ENCODE assay signal across 7 cellular contexts in the genomic region with DNA sequence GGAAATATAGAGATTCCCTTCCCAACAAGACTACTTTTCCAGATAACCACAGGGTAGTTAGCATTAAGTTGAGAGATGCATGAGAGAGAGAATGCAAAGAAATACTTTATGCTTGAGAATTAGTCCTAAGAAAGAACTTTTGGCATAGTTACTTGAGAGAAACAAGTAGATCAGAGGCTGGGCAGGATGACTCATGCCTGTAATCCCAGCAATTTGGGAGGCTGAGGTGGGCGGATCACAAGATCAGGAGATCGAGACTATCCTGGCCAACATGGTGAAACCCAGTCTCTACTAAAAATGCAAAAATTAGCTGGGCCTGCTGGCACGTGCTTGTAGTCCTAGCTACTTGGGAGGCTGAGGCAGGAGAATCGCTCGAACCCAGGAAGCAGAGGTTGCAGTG.
DNase-seq lines count a peak whose midpoint lies in the region; ATAC-seq, FAIRE-seq and TF ChIP-seq lines count a peak whose summit lies in the region.
"Not testable (repeated sequence)": the region's sequence is repeated elsewhere in the genome, so short reads cannot be mapped to it uniquely, and the experiment has no call there.

No MANE protein-coding gene starts in this region.

- TF ChIP-seq EP300 in A549 (IDR thresholded peaks at IDR 0.05); SK-N-SH (IDR thresholded peaks at IDR 0.05; ENCODE audit: borderline replicate concordance in 1 of 2, low read depth in 1 of 2, low read length in 1 of 2); K562 (IDR thresholded peaks at IDR 0.05; ENCODE audit: low read length): not testable (repeated sequence)

- not testable (repeated sequence) for H3K79me1 ChIP-seq in IMR-90 (ENCODE audit: low read depth in 1 of 2, low read length in 2 of 2); mesendoderm (ENCODE audit: low read length)

- in situ Hi-C loops in GM23248 (cut with MboI), result loop anchor here (10.0 kb wide), 1 partner anchor 56 kb away; no protein-coding TSS in a partner anchor
- in situ Hi-C loops in IMR-90 (cut with MboI; ENCODE audit: low sequenced_read_pairs); K562 (cut with MboI): not testable (repeated sequence)

- not testable (repeated sequence) for H2BK5ac ChIP-seq in IMR-90 (ENCODE audit: low read depth, low read length, poor library complexity, severe bottlenecking); mesendoderm (ENCODE audit: low read length)

- intact Hi-C loops in IMR-90 (cut with micrococcal nuclease), result not testable (repeated sequence)
- intact Hi-C loops in K562 (cut with micrococcal nuclease), result loop anchor here (5.0 to 10.0 kb wide), 2 partner anchors 63 to 416 kb away; no protein-coding TSS in a partner anchor

- CTCF ChIA-PET in A549 (lab: Yijun Ruan, JAX); IMR-90 (lab: Yijun Ruan, JAX); SK-N-SH (lab: Yijun Ruan, JAX); K562 (lab: Yijun Ruan, JAX; ENCODE audit: low intra/inter-chr PET ratio): not testable (repeated sequence)

- not testable (repeated sequence) for DNase-seq in A549 (ENCODE audit: low read depth in 1 of 2, low spot score in 1 of 2); SK-N-SH
- DNase-seq in GM23248, result peak; percentile 5
- peak; percentile 16 for DNase-seq in IMR-90
- peak in 1 of 4 experiments; percentile 46 for DNase-seq in K562 (ENCODE audit: extremely low read depth in 1 of 4, low spot score in 3 of 4)
- peak; percentile 9 to 21 for DNase-seq in fibroblast of lung (ENCODE audit: low read depth in 2 of 2)
- peak; percentile 26 for DNase-seq in mesendoderm

- not testable (repeated sequence) for H3K56ac ChIP-seq in IMR-90 (ENCODE audit: extremely low read depth, insufficient read depth, low read length); mesendoderm (ENCODE audit: low read length)

- not testable (repeated sequence) for H4K91ac ChIP-seq in IMR-90 (ENCODE audit: insufficient read depth, low read depth, low read length)

- not testable (repeated sequence) for H3K9me1 ChIP-seq in IMR-90 (ENCODE audit: insufficient read depth, low read length); K562 (ENCODE audit: control insufficient read depth, insufficient read depth, low read length)

- H3K9me3 ChIP-seq in A549; GM23248 (ENCODE audit: low read depth); IMR-90 (ENCODE audit: control insufficient read depth, insufficient read depth, low read length); SK-N-SH; K562 (replicated peaks; ENCODE audit: control insufficient read depth, insufficient read depth, low read depth, low read length); fibroblast of lung (ENCODE audit: control insufficient read depth, insufficient read depth, low read depth, low read length): not testable (repeated sequence)

- BruUV-seq in IMR-90 (replicated peaks; lab: Mats Ljungman, UMichigan); K562 (replicated peaks; lab: Mats Ljungman, UMichigan): not testable (repeated sequence)

- WGBS in A549 (ENCODE audit: missing lambda C conversion rate), result 87% methylated on average over 5 of the region's 5 CpGs
- WGBS in GM23248 (ENCODE audit: low coverage in 1 of 2, low lambda C conversion rate in 2 of 2, missing lambda C conversion rate in 2 of 2), 2 experiments, result 88 to 92% methylated on average over 5 of the region's 5 CpGs
- WGBS in IMR-90 (ENCODE audit: extremely low coverage in 2 of 2, insufficient read length in 1 of 2), 2 experiments, result 90% methylated on average over 2 of the region's 5 CpGs; no CpG with 5 or more reads in 1 of the 2 experiments
- WGBS in SK-N-SH (ENCODE audit: low lambda C conversion rate), result 90% methylated on average over 5 of the region's 5 CpGs
- WGBS in K562 (ENCODE audit: insufficient coverage, low coverage, missing lambda C conversion rate), result 30% methylated on average over 5 of the region's 5 CpGs
- no CpG with 5 or more reads among the region's 5 CpGs for WGBS in mesendoderm (ENCODE audit: extremely low coverage, insufficient coverage, low lambda C conversion rate)

- dilution Hi-C loops in IMR-90 (cut with HindIII; ENCODE audit: low sequenced_read_pairs, unreplicated experiment), result not testable (repeated sequence)

- FAIRE-seq in A549 (lab: Jason Lieb, UNC); K562 (lab: Jason Lieb, UNC): not testable (repeated sequence)

- not testable (repeated sequence) for H2BK20ac ChIP-seq in IMR-90 (ENCODE audit: low read depth, low read length)

- not testable (repeated sequence) for H2AK9ac ChIP-seq in IMR-90 (replicated peaks; ENCODE audit: low read depth, low read length, poor library complexity)

- not testable (repeated sequence) for H3K36me3 ChIP-seq in GM23248 (ENCODE audit: low read depth); IMR-90 (ENCODE audit: control insufficient read depth, insufficient read depth, low read length); SK-N-SH (replicated peaks in 1 of 2; ENCODE audit: control insufficient read depth in 1 of 2, insufficient read depth in 2 of 2, low read length in 1 of 2); K562 (ENCODE audit: control insufficient read depth, insufficient read depth, low read length); fibroblast of lung (ENCODE audit: control insufficient read depth, insufficient read depth, low read length); mesendoderm (ENCODE audit: control insufficient read depth, insufficient read depth, low read length)

- H3K27me3 ChIP-seq in GM23248 (replicated peaks; ENCODE audit: insufficient read depth); IMR-90 (ENCODE audit: control insufficient read depth, insufficient read depth, low read length); SK-N-SH (ENCODE audit: insufficient read depth); K562 (ENCODE audit: control insufficient read depth in 2 of 2, insufficient read depth in 2 of 2, low read length in 2 of 2); fibroblast of lung (ENCODE audit: control insufficient read depth, insufficient read depth, low read length); mesendoderm (ENCODE audit: insufficient read depth, low read length, poor library complexity): not testable (repeated sequence)

- H4K8ac ChIP-seq in IMR-90 (ENCODE audit: low read depth in 2 of 2, low read length in 2 of 2); mesendoderm (ENCODE audit: low read depth, low read length): not testable (repeated sequence)

- not testable (repeated sequence) for H3K9ac ChIP-seq in GM23248; IMR-90 (ENCODE audit: low read depth, low read length); SK-N-SH; K562 (ENCODE audit: insufficient read depth in 1 of 2, low read depth in 2 of 2, low read length in 2 of 2); fibroblast of lung (ENCODE audit: insufficient read depth, low read length); mesendoderm (ENCODE audit: low read length)

- not testable (repeated sequence) for H2BK120ac ChIP-seq in IMR-90 (ENCODE audit: low read depth, low read length); mesendoderm (ENCODE audit: low read depth, low read length)

- H3K9me2 ChIP-seq in GM23248 (ENCODE audit: insufficient read depth); SK-N-SH: not testable (repeated sequence)

- not testable (repeated sequence) for ATAC-seq in A549; IMR-90 (ENCODE audit: low read depth); K562

- not testable (repeated sequence) for TF ChIP-seq RAD21 in A549 (conservative IDR thresholded peaks at IDR 0.05 in 1 of 2, IDR thresholded peaks at IDR 0.05 in 1 of 2); IMR-90 (IDR thresholded peaks at IDR 0.05; ENCODE audit: low read length); SK-N-SH (IDR thresholded peaks at IDR 0.05; ENCODE audit: low read length); K562 (CRISPR knock-in tag; conservative IDR thresholded peaks at IDR 0.05 in 1 of 2, IDR thresholded peaks at IDR 0.05 in 1 of 2)

- not testable (repeated sequence) for H2AFZ ChIP-seq in GM23248; IMR-90 (replicated peaks; ENCODE audit: low read length, poor library complexity); SK-N-SH (ENCODE audit: low read depth); fibroblast of lung (ENCODE audit: low read length)
- peak overlapping the region; percentile 40 for H2AFZ ChIP-seq in K562 (ENCODE audit: low read depth, low read length)

- H3K18ac ChIP-seq in IMR-90 (ENCODE audit: low read depth, low read length); mesendoderm (ENCODE audit: low read length): not testable (repeated sequence)

- not testable (repeated sequence) for H3K4ac ChIP-seq in IMR-90 (ENCODE audit: low read depth, low read length); mesendoderm (ENCODE audit: low read depth, low read length)

- not testable (repeated sequence) for H2AK5ac ChIP-seq in IMR-90 (ENCODE audit: low read depth, low read length); mesendoderm (ENCODE audit: low read length)

- peaks cover 11% of the 10 kb centered on the region for H3K4me1 ChIP-seq in A549
- peaks cover 15% of the 10 kb centered on the region for H3K4me1 ChIP-seq in GM23248 (ENCODE audit: insufficient read depth)
- H3K4me1 ChIP-seq in IMR-90 (ENCODE audit: control insufficient read depth, insufficient read depth, low read length); SK-N-SH (ENCODE audit: control insufficient read depth in 1 of 2, insufficient read depth in 2 of 2, low read depth in 1 of 2, low read length in 1 of 2); fibroblast of lung (ENCODE audit: control insufficient read depth, extremely low read depth, insufficient read depth, low read length); mesendoderm (ENCODE audit: control insufficient read depth, low read depth, low read length): not testable (repeated sequence)
- peaks cover 0 to 33% of the 10 kb centered on the region in 2 experiments; a peak in 3 of 5 replicates for H3K4me1 ChIP-seq in K562 (replicated peaks in 1 of 2; ENCODE audit: control insufficient read depth in 2 of 2, insufficient read depth in 2 of 2, low read length in 2 of 2)

- not testable (repeated sequence) for H3K79me2 ChIP-seq in GM23248 (ENCODE audit: insufficient read depth); SK-N-SH (ENCODE audit: insufficient read depth); K562 (ENCODE audit: control insufficient read depth, insufficient read depth, low read length); fibroblast of lung (ENCODE audit: control insufficient read depth, insufficient read depth, low read length); mesendoderm (ENCODE audit: control insufficient read depth, insufficient read depth, low read length)

- not testable (repeated sequence) for H3K4me3 ChIP-seq in A549; GM23248; IMR-90 (ENCODE audit: insufficient read depth, low read depth, low read length); SK-N-SH (ENCODE audit: low read depth in 2 of 2, low read length in 1 of 2); K562; fibroblast of lung (replicated peaks in 1 of 4; ENCODE audit: control extremely low read depth in 1 of 4, insufficient read depth in 1 of 4, low read depth in 3 of 4, low read length in 4 of 4); mesendoderm (ENCODE audit: low read length)

- TF ChIP-seq CTCF in A549 (IDR thresholded peaks at IDR 0.05); IMR-90 (conservative IDR thresholded peaks at IDR 0.05; ENCODE audit: low read depth, low read length); SK-N-SH (IDR thresholded peaks at IDR 0.05); K562 (IDR thresholded peaks at IDR 0.05 in 2 of 3, conservative IDR thresholded peaks at IDR 0.05 in 1 of 3; ENCODE audit: insufficient read depth in 2 of 3, low read depth in 1 of 3, low read length in 3 of 3); fibroblast of lung (conservative IDR thresholded peaks at IDR 0.05 in 1 of 2, IDR thresholded peaks at IDR 0.05 in 1 of 2; ENCODE audit: low read depth in 1 of 2, low read length in 2 of 2): not testable (repeated sequence)

- not testable (repeated sequence) for H4K20me1 ChIP-seq in GM23248 (ENCODE audit: insufficient read depth); IMR-90 (ENCODE audit: insufficient read depth, low read length); SK-N-SH (ENCODE audit: insufficient read depth); K562 (replicated peaks; ENCODE audit: control insufficient read depth, insufficient read depth, low read length); fibroblast of lung (ENCODE audit: control insufficient read depth, extremely low read depth, insufficient read depth, low read length)

- not testable (repeated sequence) for H3K23ac ChIP-seq in IMR-90 (ENCODE audit: low read depth, low read length); mesendoderm (ENCODE audit: low read length)

- H4K5ac ChIP-seq in IMR-90 (ENCODE audit: low read depth, low read length); mesendoderm (ENCODE audit: low read length): not testable (repeated sequence)

- POLR2A ChIA-PET in A549 (lab: Yijun Ruan, JAX); IMR-90 (lab: Charles Lee; ENCODE audit: unreplicated experiment); SK-N-SH (lab: Yijun Ruan, JAX); K562 (lab: Yijun Ruan, JAX): not testable (repeated sequence)

- not testable (repeated sequence) for H3K14ac ChIP-seq in IMR-90 (replicated peaks; ENCODE audit: low read depth, low read length)

- not testable (repeated sequence) for H3K27ac ChIP-seq in A549; GM23248; IMR-90 (ENCODE audit: insufficient read depth, low read length); SK-N-SH (ENCODE audit: low read depth in 2 of 2, low read length in 1 of 2); K562 (ENCODE audit: extremely low read depth, low read depth, low read length); fibroblast of lung (ENCODE audit: insufficient read depth, low read length); mesendoderm (ENCODE audit: low read depth, low read length)

- not testable (repeated sequence) for H2BK15ac ChIP-seq in IMR-90 (ENCODE audit: low read depth, low read length); mesendoderm (replicated peaks; ENCODE audit: low read depth)

- H3F3A ChIP-seq in GM23248 (ENCODE audit: insufficient read depth); SK-N-SH (replicated peaks; ENCODE audit: insufficient read depth): not testable (repeated sequence)

- not testable (repeated sequence) for H3K4me2 ChIP-seq in A549; GM23248 (ENCODE audit: unreplicated experiment); IMR-90 (ENCODE audit: low read depth, low read length); SK-N-SH; K562 (ENCODE audit: insufficient read depth, low read length); fibroblast of lung (ENCODE audit: extremely low read depth, insufficient read depth, low read length); mesendoderm (ENCODE audit: low read length)

- TF ChIP-seq POLR2A in A549 (IDR thresholded peaks at IDR 0.05; ENCODE audit: low read length); IMR-90 (IDR thresholded peaks at IDR 0.05; ENCODE audit: low read depth, low read length); K562 (conservative IDR thresholded peaks at IDR 0.05): not testable (repeated sequence)
